8 cellular contexts compared by ENCODE assay signal in genomic region chr1:181088079-181089016, GRCh38. TPM values are rescaled to one million over a fixed set of nuclear protein-coding genes. Genes with fewer than 3 reads are reported as not detected.
A peak's percentile ranks its signal among the peaks of the same experiment; 100 is the strongest.
DNase-seq lines count a peak whose midpoint lies in the region; ATAC-seq and TF ChIP-seq lines count a peak whose summit lies in the region.

IER5 (plus strand) TSS chr1:181088700; CDS start chr1:181088903, 203 bp downstream.

- intact Hi-C loops in natural killer cell (cut with micrococcal nuclease): loop anchor here (1.0 to 5.0 kb wide), 3 partner anchors 44 to 1529 kb away; partner anchors contain the start of gene ACBD6

- in situ Hi-C loops in G401 (cut with HindIII; ENCODE audit: low sequenced_read_pairs) (no loop called here), HAP-1 (cut with MboI; ENCODE audit: low sequenced_read_pairs) (no loop called here)

- H3K4me1 Mint-ChIP-seq in natural killer cell: peaks cover 48 to 56% of the 10 kb centered on the region in 2 donors

- peak; percentile 71 to 89 (median 76) for ATAC-seq in natural killer cell

- H3K36me3 ChIP-seq in HAP-1 (replicated peaks): no peaks in the 10 kb centered on the region; the same call in none of the 2 replicates
- H3K36me3 ChIP-seq in MG63: peaks cover 24% of the 10 kb centered on the region

- H3K9me3 Mint-ChIP-seq in natural killer cell: no peaks in the 10 kb centered on the region

- TF ChIP-seq CTCF in natural killer cell (IDR thresholded peaks at IDR 0.05): no peak

- DNase-seq in G401 (ENCODE audit: low spot score) (peak; percentile 97), HAP-1 (ENCODE audit: low spot score in 2 of 2) (peak; percentile 91 to 96), MG63 (peak; percentile 97), SHP77 (lab: John Stamatoyannopoulos, UW) (peak; percentile 91 to 94), fibroblast of peridontal ligament (ENCODE audit: extremely low read depth) (peak; percentile 94), natural killer cell (peak; percentile 98)
- DNase-seq in activated T-helper 9 cell treated with anti-CD3 and anti-CD28 coated beads, Interleukin-2, amount 50 U/mL, for 16 hours (ENCODE audit: low read depth): peak; percentile 93
- DNase-seq in stimulated activated naive CD4-positive, alpha-beta T cell treated with Interleukin-2 at 50 U/mL for 16 hours (lab: John Stamatoyannopoulos, UW): peak; percentile 92

- no peaks in the 10 kb centered on the region for H3K27me3 ChIP-seq in HAP-1 (ENCODE audit: low read depth)
- no peaks in the 10 kb centered on the region for H3K27me3 ChIP-seq in MG63

- H3K27ac Mint-ChIP-seq in natural killer cell: peak within 1 kb of the TSS; percentile 99 to 100

- H3K4me3 Mint-ChIP-seq in natural killer cell: peak within 1 kb of the TSS; percentile 98

- peaks cover 8% of the 10 kb centered on the region for H3K36me3 Mint-ChIP-seq in natural killer cell

- H3K4me3 ChIP-seq in HAP-1 (peak within 1 kb of the TSS; percentile 79), MG63 (peak within 1 kb of the TSS; percentile 73)

- H3K9me3 ChIP-seq in HAP-1 (no peaks in the 10 kb centered on the region), MG63 (no peaks in the 10 kb centered on the region)

- no peaks in the 10 kb centered on the region for H3K27me3 Mint-ChIP-seq in natural killer cell (ENCODE audit: low read depth in 2 of 2)

- peaks cover 23% of the 10 kb centered on the region for H3K4me1 ChIP-seq in HAP-1

RNA-seq across cellular contexts. Expression of gene IER5, which starts in this region (rescaled TPM):
- total RNA-seq in G401 (2014; rRNA removed; shearing (Covaris generic)): 30.5 and 37.9 TPM in 2 replicates
- total RNA-seq in MG63 (2014; rRNA removed; shearing (Covaris generic); ENCODE audit: low replicate concordance): 10.5 and 17.8 TPM in 2 replicates
- 100 to 1,000 TPM; 118 to 164 (median 150) TPM for total RNA-seq in natural killer cell

Comparison
In these comparisons a context has a peak if more than half of its experiments do, and no peak if none do; other contexts are left out.
1. Peak in every context shown above with its lines: DNase-seq, ATAC-seq and H3K4me3 ChIP-seq.